ENCODE assay signal across 8 cellular contexts in genomic region chr12:131830335-131831020, GRCh38. TPM values are rescaled to one million over a fixed set of nuclear protein-coding genes. Genes with fewer than 3 reads are reported as not detected.
DNase-seq lines count a peak whose midpoint lies in the region; ATAC-seq and TF ChIP-seq lines count a peak whose summit lies in the region.

No MANE protein-coding gene starts in this region.

- in situ Hi-C loops in HAP-1 (cut with MboI; ENCODE audit: low sequenced_read_pairs): no loop called here

- intact Hi-C loops in heart left ventricle (cut with DNase I): loop anchor here in 7 of 10 donors (2.0 to 10.0 kb wide), 9 partner anchors 114 to 916 kb away; partner anchors contain the start of gene EP400 (in 3 of the 7)

- TF ChIP-seq POLR2A in heart left ventricle (IDR thresholded peaks at IDR 0.05): peak in 1 of 2 donors; percentile 22

- H3K9me3 ChIP-seq in HAP-1: no peaks in the 10 kb centered on the region
- no peaks in the 10 kb centered on the region for H3K9me3 ChIP-seq in heart left ventricle

- H3K27ac ChIP-seq in heart left ventricle: peak overlapping the region in 11 of 12 donors; percentile 15 to 80 (median 50)

- H3K4me3 ChIP-seq in HAP-1 (peak overlapping the region; percentile 68), heart left ventricle (peak overlapping the region; percentile 24 to 67 (median 55))

- peak; percentile 59 to 91 (median 88) for ATAC-seq in heart left ventricle
- no peak for ATAC-seq in GM21447 (IDR thresholded peaks at IDR 0.05; ENCODE audit: unreplicated experiment)

- TF ChIP-seq CTCF in heart left ventricle (IDR thresholded peaks at IDR 0.05): peak; percentile 38 to 74 (median 62)

- H3K36me3 ChIP-seq in HAP-1 (replicated peaks) (no peaks in the 10 kb centered on the region), heart left ventricle (no peaks in the 10 kb centered on the region)

- H3K4me1 ChIP-seq in HAP-1 (peaks cover 4% of the 10 kb centered on the region), heart left ventricle (peaks cover 0 to 46% (median 19%) of the 10 kb centered on the region in 12 donors)

- DNase-seq in DMS79 (lab: John Stamatoyannopoulos, UW): peak; percentile 68
- DNase-seq in HAP-1 (ENCODE audit: low spot score in 2 of 2): peak; percentile 75 to 89
- DNase-seq in NCI-H82 treated with DMSO at 0.1 percent for 48 hours (lab: John Stamatoyannopoulos, UW; ENCODE audit: unreplicated experiment): peak; percentile 11
- DNase-seq in anterior cingulate cortex (lab: John Stamatoyannopoulos, UW): peak in 56 of 58 donors; percentile 28 to 87 (median 74)
- peak; percentile 80 to 92 (median 81) for DNase-seq in heart left ventricle
- peak; percentile 83 for DNase-seq in occipital lobe (lab: John Stamatoyannopoulos, UW)
- DNase-seq in NCI-H446 treated with DMSO at 0.1 percent for 48 hours (lab: John Stamatoyannopoulos, UW): no peak

- H3K27me3 ChIP-seq in HAP-1 (ENCODE audit: low read depth): no peaks in the 10 kb centered on the region
- H3K27me3 ChIP-seq in heart left ventricle: peaks cover 6 to 84% (median 46%) of the 10 kb centered on the region in 9 donors

- 0 to 2% (median 1%) methylated on average over 6 to 57 of the region's 57 CpGs for WGBS in heart left ventricle, 4 donors

RNA-seq across cellular contexts. Expression of gene MMP17, which starts 2.3 kb away (rescaled TPM):
- total RNA-seq in heart left ventricle (1 to 10 TPM in 6 of 9 donors, under 1 TPM in 3; 0.28 to 2.1 (median 1.2) TPM), occipital lobe (25.9 TPM)
- polyA plus RNA-seq in heart left ventricle: 1 to 10 TPM; 1.5 to 2.0 TPM
